17 cellular contexts compared by ENCODE assay signal in the genomic region with DNA sequence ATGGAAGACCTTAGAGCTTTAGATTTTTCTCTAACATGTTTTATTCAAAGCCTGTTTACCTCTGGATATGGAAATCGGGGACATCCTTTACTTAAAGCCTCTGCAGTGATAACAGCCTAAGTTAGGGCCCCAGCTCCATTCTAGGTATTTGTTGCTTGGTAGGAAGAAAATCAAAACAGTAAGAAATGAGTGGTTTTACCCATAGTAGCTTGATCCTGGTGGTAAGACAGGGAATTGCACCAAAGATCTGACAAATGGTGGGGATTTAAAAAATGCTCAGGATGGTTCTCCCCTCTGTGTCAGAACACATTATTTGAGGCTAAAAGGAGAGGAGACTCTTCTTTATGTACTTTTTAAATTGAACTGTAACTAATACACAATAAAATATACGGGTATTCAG. TPM values are rescaled to one million over a fixed set of nuclear protein-coding genes. Genes with fewer than 3 reads are reported as not detected.
DNase-seq lines count a peak whose midpoint lies in the region; ATAC-seq, FAIRE-seq and TF ChIP-seq lines count a peak whose summit lies in the region.
"Had no signal": no experiment of that assay in that cellular context is flagged by ENCODE, and none has a peak within 500 bp of the region (broad histone marks: within the 10 kb centered on the region; RNA-seq: fewer than 3 reads in every experiment).

No MANE protein-coding gene starts in this region.

- H3K9me2 ChIP-seq in SK-N-SH, result no peaks in the 10 kb centered on the region

- no peak overlapping the region for H3K4ac ChIP-seq in H1 (replicated peaks; ENCODE audit: insufficient read length, low read depth, low read length)

- H3K18ac ChIP-seq in H1 (ENCODE audit: extremely low read depth, low read length), result no peak overlapping the region

- DNase-seq in SK-N-SH (no peak), H1 (ENCODE audit: low read depth in 1 of 2, low spot score in 2 of 2) (no peak), smooth muscle cell (lab: John Stamatoyannopoulos, UW; ENCODE audit: unreplicated experiment) (no peak)
- DNase-seq in stimulated activated CD4-positive, alpha-beta T cell treated with anti-CD3 and anti-CD28 coated beads, Interleukin-2, amount 100 ng/mL, for 48 hours, result no peak
- DNase-seq: activated CD4-positive, alpha-beta memory T cell treated with anti-CD3 and anti-CD28 coated beads for 36 hours; activated effector memory CD4-positive, alpha-beta T cell treated with Interleukin-2 at 50 U/mL for 16 hours; caudate nucleus; DMS79 treated with DMSO at 0.1 percent for 48 hours; NCI-H226; posterior cingulate gyrus; RPMI8226; T1000 had no signal

- H2BK12ac ChIP-seq in H1 (ENCODE audit: low read depth, low read length), result no peak overlapping the region

- H3F3A ChIP-seq in SK-N-SH (replicated peaks; ENCODE audit: insufficient read depth) (no peaks in the 10 kb centered on the region), smooth muscle cell (ENCODE audit: low read depth) (no peaks in the 10 kb centered on the region)

- FAIRE-seq in H1 (lab: Jason Lieb, UNC), result peak; percentile 57
- FAIRE-seq: urothelium cell line had no signal

- H4K8ac ChIP-seq in H1 (ENCODE audit: extremely low read depth, insufficient read depth, low read length), result no peak overlapping the region

- H3K79me2 ChIP-seq in SK-N-SH (ENCODE audit: insufficient read depth) (no peaks in the 10 kb centered on the region), KMS-11 (ENCODE audit: insufficient read depth, low read depth) (no peaks in the 10 kb centered on the region), H1 (ENCODE audit: control insufficient read depth in 1 of 2, insufficient read depth in 2 of 2, low read length in 2 of 2) (no peaks in the 10 kb centered on the region), smooth muscle cell (ENCODE audit: low read depth) (no peaks in the 10 kb centered on the region)

- no peaks in the 10 kb centered on the region for H3K23me2 ChIP-seq in H1 (ENCODE audit: low read depth, low read length)

- H4K91ac ChIP-seq in H1 (replicated peaks; ENCODE audit: insufficient read length, low read length), result no peak overlapping the region

- no peak for TF ChIP-seq RAD21 in SK-N-SH (IDR thresholded peaks at IDR 0.05; ENCODE audit: low read length)
- TF ChIP-seq RAD21 in H1 (IDR thresholded peaks at IDR 0.05 in 1 of 2, conservative IDR thresholded peaks at IDR 0.05 in 1 of 2; ENCODE audit: low read depth in 2 of 2, low read length in 2 of 2), result 0 out of 4 replicates have a peak, but pooled peaks of 1 of the 2 experiments have one; percentile 16

- H3K9ac ChIP-seq in SK-N-SH, result no peak overlapping the region
- no peak overlapping the region for H3K9ac ChIP-seq in KMS-11
- no peak overlapping the region for H3K9ac ChIP-seq in H1 (replicated peaks in 1 of 4; ENCODE audit: extremely low read depth in 1 of 4, low read depth in 3 of 4, low read length in 3 of 4)
- no peak overlapping the region for H3K9ac ChIP-seq in smooth muscle cell (ENCODE audit: low read depth)

- no peak overlapping the region for H2BK20ac ChIP-seq in H1 (ENCODE audit: low read length)

- no peak for TF ChIP-seq POLR2A in H1 (IDR thresholded peaks at IDR 0.05; ENCODE audit: control extremely low read depth in 1 of 2, low read depth in 2 of 2, low read length in 2 of 2)

- CTCF ChIA-PET in SK-N-SH (lab: Yijun Ruan, JAX) (interaction anchor here (1.3 to 1.6 kb wide), 3 partner anchors 13 to 42 kb away, joined by 3 to 8 read pairs (median 3); no protein-coding TSS in a partner anchor), H1 (lab: Charles Lee; ENCODE audit: partially characterized antibody) (interaction anchor here (0.7 to 2.9 kb wide), 17 partner anchors 9 to 408 kb away, joined by 3 to 15 read pairs (median 4); no protein-coding TSS in a partner anchor)

- H4K20me1 ChIP-seq in SK-N-SH (ENCODE audit: insufficient read depth), result no peaks in the 10 kb centered on the region
- no peaks in the 10 kb centered on the region for H4K20me1 ChIP-seq in KMS-11 (ENCODE audit: insufficient read depth)
- no peaks in the 10 kb centered on the region for H4K20me1 ChIP-seq in H1 (replicated peaks in 1 of 2; ENCODE audit: control insufficient read depth in 1 of 2, insufficient read depth in 2 of 2, low read length in 2 of 2)
- H4K20me1 ChIP-seq in smooth muscle cell (ENCODE audit: low read depth), result no peaks in the 10 kb centered on the region

- no peak overlapping the region for H2BK120ac ChIP-seq in H1 (replicated peaks; ENCODE audit: low read depth, low read length)

- H3K4me2 ChIP-seq in SK-N-SH (no peak overlapping the region), KMS-11 (no peak overlapping the region), H1 (ENCODE audit: insufficient read depth in 1 of 2, low read depth in 2 of 2, low read length in 2 of 2) (no peak overlapping the region), smooth muscle cell (no peak overlapping the region)

- H4K5ac ChIP-seq in H1 (ENCODE audit: insufficient read length, low read depth, low read length), result no peak overlapping the region

- H3K27me3 ChIP-seq in SK-N-SH (ENCODE audit: insufficient read depth), result no peaks in the 10 kb centered on the region
- H3K27me3 ChIP-seq in KMS-11 (ENCODE audit: insufficient read depth, low read depth), result no peaks in the 10 kb centered on the region
- no peaks in the 10 kb centered on the region for H3K27me3 ChIP-seq in H1 (replicated peaks in 1 of 4; ENCODE audit: control insufficient read depth in 3 of 4, extremely low read depth in 1 of 4, insufficient read depth in 3 of 4, low read length in 3 of 4)
- no peaks in the 10 kb centered on the region for H3K27me3 ChIP-seq in smooth muscle cell (ENCODE audit: low read depth)

- POLR2A ChIA-PET in SK-N-SH (lab: Yijun Ruan, JAX), result no interaction called here
- POLR2A ChIA-PET in H1 (lab: Charles Lee; ENCODE audit: partially characterized antibody), result no interaction called here

- H3K23ac ChIP-seq in H1 (ENCODE audit: insufficient read length), result no peak overlapping the region

- no peak overlapping the region for H3K14ac ChIP-seq in H1 (ENCODE audit: insufficient read length)

- H3K36me3 ChIP-seq in SK-N-SH (replicated peaks in 1 of 2; ENCODE audit: control insufficient read depth in 1 of 2, insufficient read depth in 2 of 2, low read length in 1 of 2) (no peaks in the 10 kb centered on the region), KMS-11 (ENCODE audit: insufficient read depth) (no peaks in the 10 kb centered on the region), H1 (ENCODE audit: control insufficient read depth in 2 of 4, insufficient read depth in 4 of 4, low read length in 3 of 4) (no peaks in the 10 kb centered on the region), smooth muscle cell (ENCODE audit: low read depth) (no peaks in the 10 kb centered on the region)

- H3K9me3 ChIP-seq in SK-N-SH, result no peaks in the 10 kb centered on the region
- H3K9me3 ChIP-seq in H1 (ENCODE audit: insufficient read depth in 2 of 2, low read depth in 1 of 2, low read length in 1 of 2), result no peaks in the 10 kb centered on the region
- no peaks in the 10 kb centered on the region for H3K9me3 ChIP-seq in smooth muscle cell (replicated peaks; ENCODE audit: low read depth)

- no peaks in the 10 kb centered on the region for H3K79me1 ChIP-seq in H1 (ENCODE audit: low read depth, low read length)

- H3K56ac ChIP-seq in H1 (replicated peaks; ENCODE audit: insufficient read length, low read depth, low read length), result no peak overlapping the region

- TF ChIP-seq CTCF in SK-N-SH (IDR thresholded peaks at IDR 0.05), result peak; percentile 45
- TF ChIP-seq CTCF in KMS-11 (conservative IDR thresholded peaks at IDR 0.05; ENCODE audit: low read depth, low read length), result peak; percentile 44
- peak in 1 of 3 experiments; percentile 28; a peak in 1 of 4 replicates for TF ChIP-seq CTCF in H1 (IDR thresholded peaks at IDR 0.05; ENCODE audit: control extremely low read depth in 1 of 3, insufficient read depth in 1 of 3, low read depth in 1 of 3, low read length in 3 of 3)
- peak; percentile 25 for TF ChIP-seq CTCF in smooth muscle cell (IDR thresholded peaks at IDR 0.05; ENCODE audit: borderline replicate concordance, insufficient read depth, poor library complexity, severe bottlenecking)

- H3K27ac ChIP-seq in SK-N-SH (ENCODE audit: low read depth in 2 of 2, low read length in 1 of 2) (no peak overlapping the region), KMS-11 (no peak overlapping the region), H1 (ENCODE audit: low read depth, low read length) (no peak overlapping the region), smooth muscle cell (ENCODE audit: low read depth) (no peak overlapping the region)

- H2BK15ac ChIP-seq in H1 (ENCODE audit: low read length), result no peak overlapping the region

- H2BK5ac ChIP-seq in H1 (ENCODE audit: low read depth, low read length), result no peak overlapping the region

- no peak for TF ChIP-seq EP300 in SK-N-SH (IDR thresholded peaks at IDR 0.05; ENCODE audit: borderline replicate concordance in 1 of 2, low read depth in 1 of 2, low read length in 1 of 2)
- TF ChIP-seq EP300 in H1 (IDR thresholded peaks at IDR 0.05; ENCODE audit: borderline replicate concordance in 1 of 2, low read depth in 2 of 2, low read length in 2 of 2), result no peak

- no peak overlapping the region for H2AK5ac ChIP-seq in H1 (ENCODE audit: low read depth, low read length)

- no peak overlapping the region for H3K4me3 ChIP-seq in SK-N-SH (ENCODE audit: low read depth in 2 of 2, low read length in 1 of 2)
- no peak overlapping the region for H3K4me3 ChIP-seq in KMS-11 (IDR thresholded peaks at IDR 0.05; ENCODE audit: insufficient read depth, low read depth, low read length)
- H3K4me3 ChIP-seq in H1 (ENCODE audit: extremely low read depth in 1 of 4, insufficient read depth in 2 of 4, low read depth in 3 of 4, low read length in 4 of 4), result no peak overlapping the region
- H3K4me3 ChIP-seq in smooth muscle cell, result no peak overlapping the region

- H3K4me1 ChIP-seq in SK-N-SH (ENCODE audit: control insufficient read depth in 1 of 2, insufficient read depth in 2 of 2, low read depth in 1 of 2, low read length in 1 of 2), result no peaks in the 10 kb centered on the region
- H3K4me1 ChIP-seq in KMS-11 (ENCODE audit: low read depth, poor library complexity, severe bottlenecking), result peaks cover 18% of the 10 kb centered on the region
- H3K4me1 ChIP-seq in H1 (replicated peaks in 1 of 4; ENCODE audit: control insufficient read depth in 3 of 4, insufficient read depth in 4 of 4, low read length in 3 of 4), result no peaks in the 10 kb centered on the region
- no peaks in the 10 kb centered on the region for H3K4me1 ChIP-seq in smooth muscle cell (ENCODE audit: low read depth)

- no peak for ATAC-seq in SK-N-SH treated with all-trans-retinoic acid at 6 μM for 48 hours
- no peak for ATAC-seq in GM18873 (IDR thresholded peaks at IDR 0.05; ENCODE audit: low FRiP score, unreplicated experiment)
- ATAC-seq in HG02571 (IDR thresholded peaks at IDR 0.05; ENCODE audit: unreplicated experiment), result no peak

- 0% methylated on average over 2 of the region's 2 CpGs for WGBS in SK-N-SH (ENCODE audit: low lambda C conversion rate)
- 84% methylated on average over 2 of the region's 2 CpGs; no CpG with 5 or more reads in 1 of the 2 experiments for WGBS in H1 (ENCODE audit: extremely low coverage in 1 of 2, insufficient coverage in 1 of 2, insufficient read length in 1 of 2, insufficient replicate concordance in 2 of 2, low coverage in 1 of 2, low lambda C conversion rate in 2 of 2, missing lambda C conversion rate in 1 of 2), 2 experiments
- 86% methylated on average over 2 of the region's 2 CpGs for WGBS in smooth muscle cell (ENCODE audit: low lambda C conversion rate)

- no peak overlapping the region for H2AFZ ChIP-seq in SK-N-SH (ENCODE audit: low read depth)
- no peak overlapping the region for H2AFZ ChIP-seq in KMS-11 (ENCODE audit: low read depth)
- H2AFZ ChIP-seq in H1 (ENCODE audit: low read length), result no peak overlapping the region
- no peak overlapping the region for H2AFZ ChIP-seq in smooth muscle cell (ENCODE audit: low read depth)

RNA-seq across cellular contexts. Expression of gene AFF2, which starts 52.4 kb away (rescaled TPM):
- polyA plus RNA-seq in SK-N-SH (2012; rRNA removed) (not detected in 2 replicates), H1 (2011; rRNA removed) (1.9 and 2.0 TPM in 2 replicates), smooth muscle cell (0.57 and 2.1 TPM in 2 replicates)
- polyA plus RNA-seq in SK-N-SH (2012; cell fraction: cytosol; rRNA removed), result not detected in 2 replicates
- not detected in 2 replicates for polyA plus RNA-seq in SK-N-SH (2012; cell fraction: nucleus; rRNA removed)
- 7.3 TPM in 2 replicates for total RNA-seq in H1 (2021; fragmentation: NEBNext Ultra II Directional; extraction: Animal tissue kit (Norgen Biotek cat#: 25700))
- polyA plus RNA-seq in H1 (2011; cell fraction: cytosol; rRNA removed), result 1.9 TPM
- 3.3 TPM for polyA plus RNA-seq in H1 (2011; cell fraction: nucleus; rRNA removed)
- polyA plus RNA-seq in H1 (2012, experiment 1 of 2), result 3.2 to 5.6 TPM (median 3.8 TPM) in 4 replicates
- polyA plus RNA-seq in H1 (2012, experiment 2 of 2), result 0.24 TPM
- 3.8 TPM for polyA plus RNA-seq in H1 (2013, experiment 1 of 2)
- polyA plus RNA-seq in H1 (2013, experiment 2 of 2), result 3.1 TPM
- 8.3 and 14.1 TPM in 2 replicates for polyA minus RNA-seq in H1 (2011; rRNA and poly(A)+ RNA removed)
- 5.1 TPM for polyA minus RNA-seq in H1 (2011; cell fraction: cytosol; rRNA and poly(A)+ RNA removed)
- polyA minus RNA-seq in H1 (2011; cell fraction: nucleus; rRNA and poly(A)+ RNA removed), result 13.7 TPM
- 3.6 and 3.7 TPM in 2 replicates for total RNA-seq in smooth muscle cell
